1 cellular context compared by ENCODE assay signal in genomic region chr22:31947296-31947695, GRCh38.
TF ChIP-seq lines count a peak whose summit lies in the region.

No MANE protein-coding gene starts in this region.

TF ChIP-seq in GM23338, 12 proteins besides CTCF, POLR2A, EP300 and RAD21 (continued from another document):
- TF ChIP-seq ETS1 (IDR thresholded peaks at IDR 0.05) = no peak
- TF ChIP-seq POLR2AphosphoS5 (IDR thresholded peaks at IDR 0.05; ENCODE audit: low read depth) = no peak
- TF ChIP-seq, protein P1, sequence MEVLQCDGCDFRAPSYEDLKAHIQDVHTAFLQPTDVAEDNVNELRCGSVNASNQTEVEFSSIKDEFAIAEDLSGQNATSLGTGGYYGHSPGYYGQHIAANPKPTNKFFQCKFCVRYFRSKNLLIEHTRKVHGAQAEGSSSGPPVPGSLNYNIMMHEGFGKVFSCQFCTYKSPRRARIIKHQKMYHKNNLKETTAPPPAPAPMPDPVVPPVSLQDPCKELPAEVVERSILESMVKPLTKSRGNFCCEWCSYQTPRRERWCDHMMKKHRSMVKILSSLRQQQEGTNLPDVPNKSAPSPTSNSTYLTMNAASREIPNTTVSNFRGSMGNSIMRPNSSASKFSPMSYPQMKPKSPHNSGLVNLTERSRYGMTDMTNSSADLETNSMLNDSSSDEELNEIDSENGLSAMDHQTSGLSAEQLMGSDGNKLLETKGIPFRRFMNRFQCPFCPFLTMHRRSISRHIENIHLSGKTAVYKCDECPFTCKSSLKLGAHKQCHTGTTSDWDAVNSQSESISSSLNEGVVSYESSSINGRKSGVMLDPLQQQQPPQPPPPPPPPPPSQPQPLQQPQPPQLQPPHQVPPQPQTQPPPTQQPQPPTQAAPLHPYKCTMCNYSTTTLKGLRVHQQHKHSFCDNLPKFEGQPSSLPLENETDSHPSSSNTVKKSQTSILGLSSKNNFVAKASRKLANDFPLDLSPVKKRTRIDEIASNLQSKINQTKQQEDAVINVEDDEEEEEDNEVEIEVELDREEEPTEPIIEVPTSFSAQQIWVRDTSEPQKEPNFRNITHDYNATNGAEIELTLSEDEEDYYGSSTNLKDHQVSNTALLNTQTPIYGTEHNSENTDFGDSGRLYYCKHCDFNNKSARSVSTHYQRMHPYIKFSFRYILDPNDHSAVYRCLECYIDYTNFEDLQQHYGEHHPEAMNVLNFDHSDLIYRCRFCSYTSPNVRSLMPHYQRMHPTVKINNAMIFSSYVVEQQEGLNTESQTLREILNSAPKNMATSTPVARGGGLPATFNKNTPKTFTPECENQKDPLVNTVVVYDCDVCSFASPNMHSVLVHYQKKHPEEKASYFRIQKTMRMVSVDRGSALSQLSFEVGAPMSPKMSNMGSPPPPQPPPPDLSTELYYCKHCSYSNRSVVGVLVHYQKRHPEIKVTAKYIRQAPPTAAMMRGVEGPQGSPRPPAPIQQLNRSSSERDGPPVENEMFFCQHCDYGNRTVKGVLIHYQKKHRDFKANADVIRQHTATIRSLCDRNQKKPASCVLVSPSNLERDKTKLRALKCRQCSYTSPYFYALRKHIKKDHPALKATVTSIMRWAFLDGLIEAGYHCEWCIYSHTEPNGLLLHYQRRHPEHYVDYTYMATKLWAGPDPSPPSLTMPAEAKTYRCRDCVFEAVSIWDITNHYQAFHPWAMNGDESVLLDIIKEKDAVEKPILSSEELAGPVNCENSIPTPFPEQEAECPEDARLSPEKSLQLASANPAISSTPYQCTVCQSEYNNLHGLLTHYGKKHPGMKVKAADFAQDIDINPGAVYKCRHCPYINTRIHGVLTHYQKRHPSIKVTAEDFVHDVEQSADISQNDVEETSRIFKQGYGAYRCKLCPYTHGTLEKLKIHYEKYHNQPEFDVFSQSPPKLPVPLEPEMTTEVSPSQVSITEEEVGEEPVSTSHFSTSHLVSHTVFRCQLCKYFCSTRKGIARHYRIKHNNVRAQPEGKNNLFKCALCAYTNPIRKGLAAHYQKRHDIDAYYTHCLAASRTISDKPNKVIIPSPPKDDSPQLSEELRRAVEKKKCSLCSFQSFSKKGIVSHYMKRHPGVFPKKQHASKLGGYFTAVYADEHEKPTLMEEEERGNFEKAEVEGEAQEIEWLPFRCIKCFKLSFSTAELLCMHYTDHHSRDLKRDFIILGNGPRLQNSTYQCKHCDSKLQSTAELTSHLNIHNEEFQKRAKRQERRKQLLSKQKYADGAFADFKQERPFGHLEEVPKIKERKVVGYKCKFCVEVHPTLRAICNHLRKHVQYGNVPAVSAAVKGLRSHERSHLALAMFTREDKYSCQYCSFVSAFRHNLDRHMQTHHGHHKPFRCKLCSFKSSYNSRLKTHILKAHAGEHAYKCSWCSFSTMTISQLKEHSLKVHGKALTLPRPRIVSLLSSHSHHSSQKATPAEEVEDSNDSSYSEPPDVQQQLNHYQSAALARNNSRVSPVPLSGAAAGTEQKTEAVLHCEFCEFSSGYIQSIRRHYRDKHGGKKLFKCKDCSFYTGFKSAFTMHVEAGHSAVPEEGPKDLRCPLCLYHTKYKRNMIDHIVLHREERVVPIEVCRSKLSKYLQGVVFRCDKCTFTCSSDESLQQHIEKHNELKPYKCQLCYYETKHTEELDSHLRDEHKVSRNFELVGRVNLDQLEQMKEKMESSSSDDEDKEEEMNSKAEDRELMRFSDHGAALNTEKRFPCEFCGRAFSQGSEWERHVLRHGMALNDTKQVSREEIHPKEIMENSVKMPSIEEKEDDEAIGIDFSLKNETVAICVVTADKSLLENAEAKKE (CRISPR knock-in tag; IDR thresholded peaks at IDR 0.05) = no peak
- no peak for TF ChIP-seq NANOG (IDR thresholded peaks at IDR 0.05; ENCODE audit: borderline replicate concordance)
- TF ChIP-seq JUNB (IDR thresholded peaks at IDR 0.05; ENCODE audit: unreplicated experiment) = no peak
- no peak for TF ChIP-seq ZNF114 (CRISPR knock-in tag; IDR thresholded peaks at IDR 0.05)
- no peak for TF ChIP-seq ZNF331 (CRISPR knock-in tag; IDR thresholded peaks at IDR 0.05; ENCODE audit: low read depth)
- no peak for TF ChIP-seq STAT1 (IDR thresholded peaks at IDR 0.05; ENCODE audit: unreplicated experiment)
